19 cellular contexts compared by ENCODE assay signal in genomic region chr11:104214517-104214916, GRCh38. TPM values are rescaled to one million over a fixed set of nuclear protein-coding genes. Genes with fewer than 3 reads are reported as not detected.
DNase-seq lines count a peak whose midpoint lies in the region; ATAC-seq and TF ChIP-seq lines count a peak whose summit lies in the region.
"Had no signal": no experiment of that assay in that cellular context is flagged by ENCODE, and none has a peak within 500 bp of the region (broad histone marks: within the 10 kb centered on the region; RNA-seq: fewer than 3 reads in every experiment).

No MANE protein-coding gene starts in this region.

- no peak overlapping the region for H3K4me3 Mint-ChIP-seq in Calu3 (ENCODE audit: low read depth, unreplicated experiment)
- H3K4me3 Mint-ChIP-seq: CD4-positive, alpha-beta T cell; CD8-positive, alpha-beta T cell had no signal

- no peaks in the 10 kb centered on the region for H3K27me3 Mint-ChIP-seq in Calu3 (ENCODE audit: unreplicated experiment)
- H3K27me3 Mint-ChIP-seq: CD4-positive, alpha-beta T cell had no signal

- H3K4me2 ChIP-seq in DOHH2 (ENCODE audit: low read length) (peak overlapping the region; percentile 12), SU-DHL-6 (ENCODE audit: low read depth, low read length, poor library complexity, severe bottlenecking) (peak overlapping the region; percentile 31)

- no peak overlapping the region for H3K27ac ChIP-seq in DOHH2 (ENCODE audit: low read depth, low read length)
- H3K27ac ChIP-seq in SU-DHL-6 (ENCODE audit: low read depth, low read length) = peak overlapping the region; percentile 55
- H3K27ac ChIP-seq: BLaER1 treated with 17β-estradiol and CSF1 and Interleukin-3, amounts not matched to agents 10 nM and 100 nM; C4-2B had no signal

- no TSS peak for BruUV-seq in Calu3 (replicated peaks; lab: Mats Ljungman, UMichigan)

- ATAC-seq in GM21423 (IDR thresholded peaks at IDR 0.05; ENCODE audit: unreplicated experiment) = no peak
- no peak for ATAC-seq in GM21381 (IDR thresholded peaks at IDR 0.05; ENCODE audit: unreplicated experiment)
- ATAC-seq: CD8-positive, alpha-beta T cell had no signal

- no peak overlapping the region for H3K27ac Mint-ChIP-seq in Calu3 (ENCODE audit: unreplicated experiment)
- H3K27ac Mint-ChIP-seq: CD4-positive, alpha-beta T cell; CD8-positive, alpha-beta T cell had no signal

- TF ChIP-seq CTCF in DOHH2 (IDR thresholded peaks at IDR 0.05; ENCODE audit: low read depth, low read length, poor library complexity, severe bottlenecking) (no peak), SU-DHL-6 (IDR thresholded peaks at IDR 0.05; ENCODE audit: insufficient read depth, low read length, poor library complexity, severe bottlenecking) (no peak), Calu3 (IDR thresholded peaks at IDR 0.05; ENCODE audit: unreplicated experiment) (no peak)

- peaks cover 4% of the 10 kb centered on the region for H3K9me3 Mint-ChIP-seq in Calu3 (ENCODE audit: low read depth, unreplicated experiment)

- CTCF ChIA-PET in Calu3 (lab: Charles Lee) = interaction anchor here (0.6 kb wide), 1 partner anchor 652 kb away, joined by 3 read pairs; no protein-coding TSS in a partner anchor

- no peaks in the 10 kb centered on the region for H3F3A ChIP-seq in DOHH2 (ENCODE audit: control insufficient read depth, insufficient read depth)
- H3F3A ChIP-seq in SU-DHL-6 (ENCODE audit: insufficient read depth) = no peaks in the 10 kb centered on the region

- no peaks in the 10 kb centered on the region for H3K4me1 Mint-ChIP-seq in Calu3 (ENCODE audit: low read depth, unreplicated experiment)

- intact Hi-C loops in Calu3 (cut with micrococcal nuclease; ENCODE audit: unreplicated experiment) = no loop called here

- no peak overlapping the region for H3K4me3 ChIP-seq in DOHH2 (ENCODE audit: low read length)
- H3K4me3 ChIP-seq in SU-DHL-6 (ENCODE audit: insufficient read depth, low read length, poor library complexity, severe bottlenecking) = no peak overlapping the region
- H3K4me3 ChIP-seq: BLaER1 treated with 17β-estradiol and CSF1 and Interleukin-3, amounts not matched to agents 10 nM and 100 nM had no signal

- H4K20me1 ChIP-seq in DOHH2 (ENCODE audit: control insufficient read depth, insufficient read depth, low read depth, low read length) (no peaks in the 10 kb centered on the region), SU-DHL-6 (ENCODE audit: low read depth, low read length) (no peaks in the 10 kb centered on the region)
- H4K20me1 ChIP-seq: BLaER1 treated with 17β-estradiol and CSF1 and Interleukin-3, amounts not matched to agents 10 nM and 100 nM had no signal

- H3K4me1 ChIP-seq in DOHH2 (ENCODE audit: control insufficient read depth, low read length) = peaks cover 18% of the 10 kb centered on the region
- H3K4me1 ChIP-seq: BE2C, Caco-2 had no signal

- H3K79me2 ChIP-seq in DOHH2 (ENCODE audit: control insufficient read depth, low read length) (no peaks in the 10 kb centered on the region), SU-DHL-6 (ENCODE audit: insufficient read depth, low read length) (no peaks in the 10 kb centered on the region)

- H3K9me3 ChIP-seq in DOHH2 (ENCODE audit: control insufficient read depth, insufficient read depth, low read length) = no peaks in the 10 kb centered on the region
- no peaks in the 10 kb centered on the region for H3K9me3 ChIP-seq in SU-DHL-6 (ENCODE audit: insufficient read depth, low read length)
- H3K9me3 ChIP-seq: BE2C had no signal

- peak overlapping the region; percentile 27 for H2AFZ ChIP-seq in SU-DHL-6 (ENCODE audit: low read depth, low read length, severe bottlenecking)

- H3K27me3 ChIP-seq in DOHH2 (ENCODE audit: control insufficient read depth, low read length) (no peaks in the 10 kb centered on the region), SU-DHL-6 (ENCODE audit: low read length) (no peaks in the 10 kb centered on the region)
- H3K27me3 ChIP-seq: BE2C; BLaER1 treated with 17β-estradiol and CSF1 and Interleukin-3, amounts not matched to agents 10 nM and 100 nM had no signal

- no peaks in the 10 kb centered on the region for H3K9me2 ChIP-seq in DOHH2 (replicated peaks; ENCODE audit: control insufficient read depth, low read length)
- no peaks in the 10 kb centered on the region for H3K9me2 ChIP-seq in SU-DHL-6 (replicated peaks; ENCODE audit: insufficient read depth, low read length)

- no peak for DNase-seq in Calu3
- DNase-seq: 8988T; ACHN; BE2C; Caco-2; CD4-positive, alpha-beta T cell; CD8-positive, alpha-beta T cell; DMS 273 treated with DMSO at 0.1 percent for 48 hours; DMS153; DMS53; DMS79; DND-41; GF-D8 had no signal

- H3K36me3 ChIP-seq in DOHH2 (ENCODE audit: control insufficient read depth, low read length) (no peaks in the 10 kb centered on the region), SU-DHL-6 (ENCODE audit: low read length) (no peaks in the 10 kb centered on the region)
- H3K36me3 ChIP-seq: BE2C; BLaER1 treated with 17β-estradiol and CSF1 and Interleukin-3, amounts not matched to agents 10 nM and 100 nM had no signal

- no peaks in the 10 kb centered on the region for H3K36me3 Mint-ChIP-seq in Calu3 (ENCODE audit: insufficient read depth, unreplicated experiment)
- H3K36me3 Mint-ChIP-seq: CD8-positive, alpha-beta T cell had no signal

- no peak overlapping the region for H3K9ac ChIP-seq in SU-DHL-6 (ENCODE audit: low read length)
- H3K9ac ChIP-seq: BLaER1 treated with 17β-estradiol and CSF1 and Interleukin-3, amounts not matched to agents 10 nM and 100 nM had no signal

RNA-seq across cellular contexts. Expression of gene PDGFD, which starts 50.6 kb away (rescaled TPM):
- total RNA-seq in Calu3 (2022) = 5.1 and 7.2 TPM in 2 replicates
- total RNA-seq: Caco-2; CD4-positive, alpha-beta T cell had no signal
